8 cellular contexts compared by ENCODE assay signal in genomic region chr11:75240381-75241035, GRCh38. TPM values are rescaled to one million over a fixed set of nuclear protein-coding genes. Genes with fewer than 3 reads are reported as not detected.
A peak's percentile ranks its signal among the peaks of the same experiment; 100 is the strongest.
DNase-seq lines count a peak whose midpoint lies in the region; ATAC-seq and TF ChIP-seq lines count a peak whose summit lies in the region.
"Had no signal": no experiment of that assay in that cellular context is flagged by ENCODE, and none has a peak within 500 bp of the region (broad histone marks: within the 10 kb centered on the region; RNA-seq: fewer than 3 reads in every experiment).

TPBGL (plus strand) TSS chr11:75240774; CDS start chr11:75241050, 276 bp downstream.

- peaks cover 31% of the 10 kb centered on the region for H3K27me3 Mint-ChIP-seq in T-helper 17 cell
- H3K27me3 Mint-ChIP-seq in endodermal cell (ENCODE audit: insufficient read depth): peaks cover 75% of the 10 kb centered on the region

- ATAC-seq in T-helper 17 cell: no peak
- no peak for ATAC-seq in GM18861 (IDR thresholded peaks at IDR 0.05; ENCODE audit: unreplicated experiment)
- no peak for ATAC-seq in HG03139 (IDR thresholded peaks at IDR 0.05; ENCODE audit: unreplicated experiment)

- H3K18ac ChIP-seq in neuronal stem cell (ENCODE audit: low read length): peak within 1 kb of the TSS; percentile 89

- no peak within 1 kb of the TSS for H4K91ac ChIP-seq in neuronal stem cell (ENCODE audit: low read depth, low read length, poor library complexity)

- no peak within 1 kb of the TSS for H2BK120ac ChIP-seq in neuronal stem cell (ENCODE audit: low read depth, low read length)

- H3K4me3 Mint-ChIP-seq in T-helper 17 cell (peak within 1 kb of the TSS; percentile 87), endodermal cell (peak within 1 kb of the TSS; percentile 54)

- H2AFZ ChIP-seq in neuronal stem cell (ENCODE audit: low read length): peak within 1 kb of the TSS; percentile 100

- peak within 1 kb of the TSS; percentile 52 for H2AK5ac ChIP-seq in neuronal stem cell (ENCODE audit: low read depth, low read length)

- DNase-seq in H7: peak; percentile 85
- no peak for DNase-seq in T-helper 17 cell
- DNase-seq in endodermal cell: peak; percentile 81
- DNase-seq in neuronal stem cell (ENCODE audit: low spot score): peak; percentile 57
- DNase-seq in SIG-M5 (lab: John Stamatoyannopoulos, UW): no peak

- WGBS in endodermal cell (ENCODE audit: insufficient coverage in 1 of 2, insufficient read length in 1 of 2), 2 experiments: 0 to 3% methylated on average over 1 to 56 of the region's 56 CpGs
- WGBS in neuronal stem cell (ENCODE audit: extremely low coverage in 2 of 2, insufficient read length in 2 of 2, insufficient replicate concordance in 1 of 2), 2 donors: no CpG with 5 or more reads among the region's 56 CpGs

- no peaks in the 10 kb centered on the region for H3K36me3 ChIP-seq in H7 (replicated peaks; ENCODE audit: control insufficient read depth, insufficient read depth, low read length)
- no peaks in the 10 kb centered on the region for H3K36me3 ChIP-seq in endodermal cell (ENCODE audit: control insufficient read depth, insufficient read depth, low read length)
- no peaks in the 10 kb centered on the region for H3K36me3 ChIP-seq in neuronal stem cell (replicated peaks in 1 of 2; ENCODE audit: control insufficient read depth in 2 of 2, insufficient read depth in 2 of 2, low read length in 2 of 2)

- peaks cover 10% of the 10 kb centered on the region for H3K4me1 Mint-ChIP-seq in T-helper 17 cell
- H3K4me1 Mint-ChIP-seq in endodermal cell: peaks cover 4% of the 10 kb centered on the region

- H3K36me3 Mint-ChIP-seq in T-helper 17 cell (ENCODE audit: low read depth) (peaks cover 6% of the 10 kb centered on the region), endodermal cell (ENCODE audit: low read depth) (no peaks in the 10 kb centered on the region)

- H3K9ac ChIP-seq in endodermal cell (ENCODE audit: extremely low read depth, low read length, poor library complexity, severe bottlenecking) (no peak within 1 kb of the TSS), neuronal stem cell (ENCODE audit: low read depth, low read length, poor library complexity) (peak within 1 kb of the TSS; percentile 84)

- H3K4me3 ChIP-seq in H7 (ENCODE audit: insufficient read depth, low read depth, low read length) (peak within 1 kb of the TSS; percentile 45), endodermal cell (ENCODE audit: low read length) (peak within 1 kb of the TSS; percentile 45), neuronal stem cell (ENCODE audit: low read length in 2 of 2) (peak within 1 kb of the TSS; percentile 54 to 90)
- H3K4me3 ChIP-seq: mucosa of descending colon had no signal

- H2BK5ac ChIP-seq in neuronal stem cell (ENCODE audit: low read length): no peak within 1 kb of the TSS

- TF ChIP-seq CTCF in endodermal cell (conservative IDR thresholded peaks at IDR 0.05): no peak

- H3K27ac Mint-ChIP-seq in T-helper 17 cell (no peak within 1 kb of the TSS), endodermal cell (no peak within 1 kb of the TSS)

- H4K8ac ChIP-seq in neuronal stem cell (ENCODE audit: low read depth, low read length): no peak within 1 kb of the TSS

- H3K9me3 Mint-ChIP-seq in endodermal cell: no peaks in the 10 kb centered on the region

- H3K4me2 ChIP-seq in neuronal stem cell (ENCODE audit: insufficient read depth, low read length, poor library complexity, severe bottlenecking): peak within 1 kb of the TSS; percentile 83

- H3K9me3 ChIP-seq in T-helper 17 cell (ENCODE audit: control insufficient read depth, low read length, poor library complexity, severe bottlenecking) (no peaks in the 10 kb centered on the region), endodermal cell (ENCODE audit: control insufficient read depth, low read length) (no peaks in the 10 kb centered on the region), neuronal stem cell (replicated peaks in 1 of 2; ENCODE audit: control insufficient read depth in 2 of 2, insufficient read depth in 1 of 2, low read depth in 1 of 2, low read length in 2 of 2) (no peaks in the 10 kb centered on the region)
- H3K9me3 ChIP-seq: mucosa of descending colon had no signal

- H3K23ac ChIP-seq in neuronal stem cell (ENCODE audit: low read depth, low read length, poor library complexity): peak within 1 kb of the TSS; percentile 67

- peaks cover 4% of the 10 kb centered on the region for H3K4me1 ChIP-seq in endodermal cell (ENCODE audit: control insufficient read depth, insufficient read depth, low read length)
- peaks cover 4 to 6% of the 10 kb centered on the region in 2 donors for H3K4me1 ChIP-seq in neuronal stem cell (ENCODE audit: control insufficient read depth in 2 of 2, insufficient read depth in 1 of 2, low read depth in 1 of 2, low read length in 2 of 2)

- no peak within 1 kb of the TSS for H2BK15ac ChIP-seq in neuronal stem cell (ENCODE audit: low read length)

- H3K79me1 ChIP-seq in neuronal stem cell (ENCODE audit: low read depth, low read length): no peaks in the 10 kb centered on the region

- no peak within 1 kb of the TSS for H2BK12ac ChIP-seq in neuronal stem cell (ENCODE audit: low read length)

- H3K27me3 ChIP-seq in H7 (ENCODE audit: control insufficient read depth, insufficient read depth, low read length) (peaks cover 61% of the 10 kb centered on the region), endodermal cell (ENCODE audit: control insufficient read depth, insufficient read depth, low read length, poor library complexity, severe bottlenecking) (peaks cover 81% of the 10 kb centered on the region), neuronal stem cell (ENCODE audit: control insufficient read depth in 3 of 3, insufficient read depth in 3 of 3, low read depth in 1 of 3, low read length in 3 of 3) (peaks cover 20 to 68% (median 54%) of the 10 kb centered on the region in 3 experiments)

- H3K27ac ChIP-seq in endodermal cell (ENCODE audit: low read depth, low read length): no peak within 1 kb of the TSS
- H3K27ac ChIP-seq in neuronal stem cell (replicated peaks; ENCODE audit: low read length): no peak within 1 kb of the TSS

- H3K4ac ChIP-seq in neuronal stem cell (ENCODE audit: low read length): no peak within 1 kb of the TSS

- peak within 1 kb of the TSS; percentile 83 for H3K14ac ChIP-seq in neuronal stem cell (ENCODE audit: low read length)

RNA-seq across cellular contexts. Expression of gene TPBGL, which starts in this region (rescaled TPM):
- not detected in 2 replicates for total RNA-seq in H7 (2014; rRNA removed; shearing (Covaris generic))
- total RNA-seq in T-helper 17 cell: under 1 TPM; 0.42 to 0.60 TPM
- total RNA-seq in endodermal cell: under 1 TPM in 1 of 2 donors, not detected in 1; 0.13 TPM
- polyA plus RNA-seq in endodermal cell (2013, experiment 1 of 2): 0.28 TPM
- polyA plus RNA-seq in endodermal cell (2013, experiment 2 of 2): 0.21 TPM
- polyA plus RNA-seq in neuronal stem cell (2013, experiment 1 of 2): 0.10 TPM
- 0.10 TPM for polyA plus RNA-seq in neuronal stem cell (2013, experiment 2 of 2)

Comparison
In these comparisons a context has a peak if more than half of its experiments do, and no peak if none do; other contexts are left out.
1. Peak in DNase-seq and H3K4me3 ChIP-seq in H7; RNA of the gene not detected or under 1 TPM.
2. Peak in DNase-seq and H3K4me3 ChIP-seq in endodermal cell; RNA of the gene not detected or under 1 TPM.